ENCODE assay signal across 15 cellular contexts in genomic region chrX:49102221-49102620, GRCh38.
DNase-seq lines count a peak whose midpoint lies in the region; ATAC-seq, FAIRE-seq and TF ChIP-seq lines count a peak whose summit lies in the region.
"Had no signal": no experiment of that assay in that cellular context is flagged by ENCODE, and none has a peak within 500 bp of the region (broad histone marks: within the 10 kb centered on the region; RNA-seq: fewer than 3 reads in every experiment).

No MANE protein-coding gene starts in this region.

- H3K9me3 Mint-ChIP-seq in T-helper 1 cell treated with Interleukin-12 subunit alpha and Interleukin-12 subunit beta and Interleukin-4 antibody, amounts not matched to agents 30 μg/mL and 1 μg/mL, for 36 hours, result no peaks in the 10 kb centered on the region
- H3K9me3 Mint-ChIP-seq in activated naive CD8-positive, alpha-beta T cell treated with anti-CD3 and anti-CD28 coated beads, Interleukin-2, amount 50 U/mL, for 24 hours, result no peaks in the 10 kb centered on the region
- H3K9me3 Mint-ChIP-seq in nephron, result peaks cover 4% of the 10 kb centered on the region

- TF ChIP-seq CTCF in nephron (IDR thresholded peaks at IDR 0.05; ENCODE audit: unreplicated experiment in 3 of 3), result no peak

- H3K36me3 Mint-ChIP-seq in T-helper 1 cell treated with Interleukin-12 subunit alpha and Interleukin-12 subunit beta and Interleukin-4 antibody, amounts not matched to agents 30 μg/mL and 1 μg/mL, for 36 hours (ENCODE audit: low read depth), result no peaks in the 10 kb centered on the region
- H3K36me3 Mint-ChIP-seq in activated naive CD8-positive, alpha-beta T cell treated with anti-CD3 and anti-CD28 coated beads, Interleukin-2, amount 50 U/mL, for 24 hours (ENCODE audit: low read depth), result no peaks in the 10 kb centered on the region
- H3K36me3 Mint-ChIP-seq in nephron (ENCODE audit: low read depth), result peaks cover 5% of the 10 kb centered on the region

- ATAC-seq in activated naive CD8-positive, alpha-beta T cell treated with anti-CD3 and anti-CD28 coated beads, Interleukin-2, amount 50 U/mL, for 24 hours, result no peak
- ATAC-seq in GM21737 (IDR thresholded peaks at IDR 0.05; ENCODE audit: unreplicated experiment) (no peak), GM19035 (IDR thresholded peaks at IDR 0.05; ENCODE audit: unreplicated experiment) (no peak)
- ATAC-seq: Right ventricle myocardium inferior had no signal

- no peak overlapping the region for H3K27ac Mint-ChIP-seq in T-helper 1 cell treated with Interleukin-12 subunit alpha and Interleukin-12 subunit beta and Interleukin-4 antibody, amounts not matched to agents 30 μg/mL and 1 μg/mL, for 36 hours
- peak overlapping the region; percentile 88 for H3K27ac Mint-ChIP-seq in activated naive CD8-positive, alpha-beta T cell treated with anti-CD3 and anti-CD28 coated beads, Interleukin-2, amount 50 U/mL, for 24 hours
- peak overlapping the region in 1 of 3 experiments; percentile 75 for H3K27ac Mint-ChIP-seq in nephron

- H3K27me3 Mint-ChIP-seq in T-helper 1 cell treated with Interleukin-12 subunit alpha and Interleukin-12 subunit beta and Interleukin-4 antibody, amounts not matched to agents 30 μg/mL and 1 μg/mL, for 36 hours (ENCODE audit: low read depth), result no peaks in the 10 kb centered on the region
- no peaks in the 10 kb centered on the region for H3K27me3 Mint-ChIP-seq in activated naive CD8-positive, alpha-beta T cell treated with anti-CD3 and anti-CD28 coated beads, Interleukin-2, amount 50 U/mL, for 24 hours
- no peaks in the 10 kb centered on the region for H3K27me3 Mint-ChIP-seq in nephron (ENCODE audit: low read depth)

- no peak for FAIRE-seq in RCC 7860 (lab: Jason Lieb, UNC)
- FAIRE-seq: GM18507 had no signal

- H3K4me1 Mint-ChIP-seq in T-helper 1 cell treated with Interleukin-12 subunit alpha and Interleukin-12 subunit beta and Interleukin-4 antibody, amounts not matched to agents 30 μg/mL and 1 μg/mL, for 36 hours (ENCODE audit: low read depth), result peaks cover 5% of the 10 kb centered on the region
- peaks cover 6% of the 10 kb centered on the region for H3K4me1 Mint-ChIP-seq in activated naive CD8-positive, alpha-beta T cell treated with anti-CD3 and anti-CD28 coated beads, Interleukin-2, amount 50 U/mL, for 24 hours
- H3K4me1 Mint-ChIP-seq in nephron, result no peaks in the 10 kb centered on the region

- peak overlapping the region; percentile 87 for H3K4me3 Mint-ChIP-seq in T-helper 1 cell treated with Interleukin-12 subunit alpha and Interleukin-12 subunit beta and Interleukin-4 antibody, amounts not matched to agents 30 μg/mL and 1 μg/mL, for 36 hours
- H3K4me3 Mint-ChIP-seq in activated naive CD8-positive, alpha-beta T cell treated with anti-CD3 and anti-CD28 coated beads, Interleukin-2, amount 50 U/mL, for 24 hours, result peak overlapping the region; percentile 87
- H3K4me3 Mint-ChIP-seq in nephron, result peak overlapping the region; percentile 70 to 90 (median 86)

- no peak for DNase-seq in T-helper 1 cell
- peak; percentile 30 for DNase-seq in HuH-7 (ENCODE audit: low spot score)
- DNase-seq in activated naive CD8-positive, alpha-beta T cell treated with anti-CD3 and anti-CD28 coated beads, Interleukin-2, amount 50 U/mL, for 24 hours, result no peak
- no peak for DNase-seq in RCC 7860 (ENCODE audit: low spot score)
- DNase-seq: dermis blood vessel endothelial cell, GM23248, NCI-H2029, NCI-H748 treated with DMSO at 0.1 percent for 48 hours, T-helper 9 cell had no signal
